Comparison of ENCODE assay signal across 1 cellular context in genomic region chr4:155624478-155624877, GRCh38.
TF ChIP-seq lines count a peak whose summit lies in the region.

No MANE protein-coding gene starts in this region.

TF ChIP-seq in GM12878, 131 proteins besides CTCF, POLR2A, EP300 and RAD21 (continued from another document):
- TF ChIP-seq IRF5 (IDR thresholded peaks at IDR 0.05; ENCODE audit: borderline replicate concordance) (no peak), RUNX3 (IDR thresholded peaks at IDR 0.05; ENCODE audit: low read length) (no peak), HDGF (IDR thresholded peaks at IDR 0.05) (no peak), MEF2A (IDR thresholded peaks at IDR 0.05; ENCODE audit: insufficient read depth, low read depth, low read length) (no peak), E2F8 (IDR thresholded peaks at IDR 0.05; ENCODE audit: low read depth, partially characterized antibody) (no peak), EGR1 (IDR thresholded peaks at IDR 0.05; ENCODE audit: borderline replicate concordance in 1 of 2, low read depth in 2 of 2, low read length in 2 of 2) (no peak), DPF2 (IDR thresholded peaks at IDR 0.05) (peak; percentile 63; the same call in 1 of the 2 replicates), IKZF1 (conservative IDR thresholded peaks at IDR 0.05) (0 out of 2 replicates have a peak, but pooled peaks have one; percentile 54), ZNF687 (IDR thresholded peaks at IDR 0.05) (peak; percentile 95), EED (IDR thresholded peaks at IDR 0.05; ENCODE audit: low read depth) (no peak), TBL1XR1 (IDR thresholded peaks at IDR 0.05; ENCODE audit: low read depth, low read length) (no peak), RELA (IDR thresholded peaks at IDR 0.05; ENCODE audit: borderline replicate concordance, partially characterized antibody) (no peak), IKZF2 (IDR thresholded peaks at IDR 0.05) (peak; percentile 51 to 53; a peak in 2 of 4 replicates)
- TF ChIP-seq, protein P1, sequence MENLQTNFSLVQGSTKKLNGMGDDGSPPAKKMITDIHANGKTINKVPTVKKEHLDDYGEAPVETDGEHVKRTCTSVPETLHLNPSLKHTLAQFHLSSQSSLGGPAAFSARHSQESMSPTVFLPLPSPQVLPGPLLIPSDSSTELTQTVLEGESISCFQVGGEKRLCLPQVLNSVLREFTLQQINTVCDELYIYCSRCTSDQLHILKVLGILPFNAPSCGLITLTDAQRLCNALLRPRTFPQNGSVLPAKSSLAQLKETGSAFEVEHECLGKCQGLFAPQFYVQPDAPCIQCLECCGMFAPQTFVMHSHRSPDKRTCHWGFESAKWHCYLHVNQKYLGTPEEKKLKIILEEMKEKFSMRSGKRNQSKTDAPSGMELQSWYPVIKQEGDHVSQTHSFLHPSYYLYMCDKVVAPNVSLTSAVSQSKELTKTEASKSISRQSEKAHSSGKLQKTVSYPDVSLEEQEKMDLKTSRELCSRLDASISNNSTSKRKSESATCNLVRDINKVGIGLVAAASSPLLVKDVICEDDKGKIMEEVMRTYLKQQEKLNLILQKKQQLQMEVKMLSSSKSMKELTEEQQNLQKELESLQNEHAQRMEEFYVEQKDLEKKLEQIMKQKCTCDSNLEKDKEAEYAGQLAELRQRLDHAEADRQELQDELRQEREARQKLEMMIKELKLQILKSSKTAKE (IDR thresholded peaks at IDR 0.05; ENCODE audit: low read depth, poor library complexity, severe bottlenecking): peak; percentile 73
